ENCODE assay signal across 21 cellular contexts in genomic region chr6:76166874-76167273, GRCh38.
DNase-seq lines count a peak whose midpoint lies in the region; ATAC-seq and TF ChIP-seq lines count a peak whose summit lies in the region.
"Had no signal": no experiment of that assay in that cellular context is flagged by ENCODE, and none has a peak within 500 bp of the region (broad histone marks: within the 10 kb centered on the region; RNA-seq: fewer than 3 reads in every experiment).

No MANE protein-coding gene starts in this region.

- no peak overlapping the region for H3K27ac Mint-ChIP-seq in endodermal cell
- H3K27ac Mint-ChIP-seq: CD14-positive monocyte had no signal

- peak overlapping the region; percentile 82 for H2AFZ ChIP-seq in MM.1S (ENCODE audit: low read length)
- peak overlapping the region; percentile 57; the same call in 1 of the 2 replicates for H2AFZ ChIP-seq in OCI-LY3 (ENCODE audit: low read depth, low read length)
- H2AFZ ChIP-seq: GM23248 had no signal

- H3K9me2 ChIP-seq in MM.1S (replicated peaks; ENCODE audit: insufficient read depth, low read length), result no peaks in the 10 kb centered on the region

- H3K4me1 ChIP-seq in MM.1S (ENCODE audit: low read length) (peaks cover 23% of the 10 kb centered on the region), OCI-LY3 (ENCODE audit: low read length) (peaks cover 28% of the 10 kb centered on the region), endodermal cell (ENCODE audit: control insufficient read depth, insufficient read depth, low read length) (no peaks in the 10 kb centered on the region)

- H3K27me3 Mint-ChIP-seq in endodermal cell (ENCODE audit: insufficient read depth), result no peaks in the 10 kb centered on the region

- H3K9me3 Mint-ChIP-seq in endodermal cell, result peaks cover 7% of the 10 kb centered on the region

- WGBS in endodermal cell (ENCODE audit: insufficient coverage in 1 of 2, insufficient read length in 1 of 2), 2 experiments, result 89 to 100% methylated on average over 1 of the region's 1 CpG

- no peaks in the 10 kb centered on the region for H3K27me3 ChIP-seq in MM.1S (replicated peaks; ENCODE audit: insufficient read depth, low read length)
- no peaks in the 10 kb centered on the region for H3K27me3 ChIP-seq in OCI-LY3 (ENCODE audit: low read depth, low read length)
- no peaks in the 10 kb centered on the region for H3K27me3 ChIP-seq in endodermal cell (ENCODE audit: control insufficient read depth, insufficient read depth, low read length, poor library complexity, severe bottlenecking)

- H4K20me1 ChIP-seq in MM.1S (ENCODE audit: insufficient read depth, low read length) (no peaks in the 10 kb centered on the region), OCI-LY3 (ENCODE audit: insufficient read depth, low read length) (no peaks in the 10 kb centered on the region)

- TF ChIP-seq CTCF in GM12865 (IDR thresholded peaks at IDR 0.05; ENCODE audit: insufficient read depth, low read depth, low read length, missing control alignments) (peak; percentile 7), MM.1S (IDR thresholded peaks at IDR 0.05; ENCODE audit: low read length) (peak; percentile 57), OCI-LY3 (IDR thresholded peaks at IDR 0.05; ENCODE audit: low read depth, low read length) (peak; percentile 80), endodermal cell (conservative IDR thresholded peaks at IDR 0.05) (peak; percentile 32)

- H3K36me3 Mint-ChIP-seq in endodermal cell (ENCODE audit: low read depth), result no peaks in the 10 kb centered on the region
- H3K36me3 Mint-ChIP-seq: CD14-positive monocyte had no signal

- no peak for ATAC-seq in GM18517 (IDR thresholded peaks at IDR 0.05; ENCODE audit: unreplicated experiment)
- ATAC-seq: GM12878, K562, Panc1 had no signal

- no peaks in the 10 kb centered on the region for H3K4me1 Mint-ChIP-seq in endodermal cell
- H3K4me1 Mint-ChIP-seq: CD14-positive monocyte had no signal

- H3K36me3 ChIP-seq in MM.1S (replicated peaks; ENCODE audit: insufficient read depth, low read length) (no peaks in the 10 kb centered on the region), OCI-LY3 (replicated peaks; ENCODE audit: low read depth, low read length) (no peaks in the 10 kb centered on the region), endodermal cell (ENCODE audit: control insufficient read depth, insufficient read depth, low read length) (no peaks in the 10 kb centered on the region)

- H3K79me2 ChIP-seq in MM.1S (ENCODE audit: low read length) (no peaks in the 10 kb centered on the region), OCI-LY3 (ENCODE audit: low read length) (no peaks in the 10 kb centered on the region)

- H3K4me2 ChIP-seq in MM.1S (ENCODE audit: low read depth, low read length) (peak overlapping the region; percentile 24; the same call in 1 of the 2 replicates), OCI-LY3 (ENCODE audit: low read length) (peak overlapping the region; percentile 23)

- H3K27ac ChIP-seq in MM.1S (ENCODE audit: low read length) (no peak overlapping the region), OCI-LY3 (ENCODE audit: low read length) (no peak overlapping the region), endodermal cell (ENCODE audit: low read depth, low read length) (no peak overlapping the region)
- H3K27ac ChIP-seq: GM23248 had no signal

- H3K4me3 ChIP-seq in GM12865 (ENCODE audit: low read depth, low read length), result no peak overlapping the region
- H3K4me3 ChIP-seq in MM.1S (ENCODE audit: low read length), result no peak overlapping the region
- H3K4me3 ChIP-seq in OCI-LY3 (ENCODE audit: low read length), result no peak overlapping the region
- H3K4me3 ChIP-seq in endodermal cell (ENCODE audit: low read length), result no peak overlapping the region
- H3K4me3 ChIP-seq: GM12878, GM23248, K562 had no signal

- H3K9me3 ChIP-seq in MM.1S (replicated peaks; ENCODE audit: insufficient read depth, low read length), result no peaks in the 10 kb centered on the region
- H3K9me3 ChIP-seq in OCI-LY3 (ENCODE audit: insufficient read depth, low read length), result no peaks in the 10 kb centered on the region
- H3K9me3 ChIP-seq in endodermal cell (ENCODE audit: control insufficient read depth, low read length), result peaks cover 4% of the 10 kb centered on the region

- DNase-seq in GM12865 (ENCODE audit: low read depth) (no peak), MM.1S (peak; percentile 63), endodermal cell (no peak), NOMO-1 treated with dmso at 0.1 percent for 144 hours (lab: John Stamatoyannopoulos, UW; ENCODE audit: unreplicated experiment) (no peak)
- DNase-seq in activated CD4-positive, alpha-beta T cell treated with anti-CD3 and anti-CD28 coated beads for 4 hours, result no peak
- DNase-seq: AML-193, GDM1, GM23248, HCEC 1CT, NCI-H1417 treated with DMSO at 0.1 percent for 48 hours, NCI-H2029, NCI-H345, NCI-H69, SW 1271, T-helper 2 cell had no signal

- H3K4me3 Mint-ChIP-seq in endodermal cell, result no peak overlapping the region
- H3K4me3 Mint-ChIP-seq: CD14-positive monocyte had no signal

- H3K9ac ChIP-seq in MM.1S (ENCODE audit: low read length) (no peak overlapping the region), OCI-LY3 (ENCODE audit: low read length) (peak overlapping the region; percentile 32; the same call in 1 of the 2 replicates), endodermal cell (ENCODE audit: extremely low read depth, low read length, poor library complexity, severe bottlenecking) (no peak overlapping the region)
- H3K9ac ChIP-seq: GM23248 had no signal

- no peaks in the 10 kb centered on the region for H3F3A ChIP-seq in MM.1S (ENCODE audit: insufficient read depth, low read length)

Comparison
In these comparisons a context has a peak if more than half of its experiments do, and no peak if none do; other contexts are left out.
1. CTCF ChIP-seq: peak in every context shown above with its lines; median percentile 80 in OCI-LY3; 57 in MM.1S; 32 in endodermal cell; 7 in GM12865.